Comparison of ENCODE assay signal across 20 cellular contexts in the genomic region with DNA sequence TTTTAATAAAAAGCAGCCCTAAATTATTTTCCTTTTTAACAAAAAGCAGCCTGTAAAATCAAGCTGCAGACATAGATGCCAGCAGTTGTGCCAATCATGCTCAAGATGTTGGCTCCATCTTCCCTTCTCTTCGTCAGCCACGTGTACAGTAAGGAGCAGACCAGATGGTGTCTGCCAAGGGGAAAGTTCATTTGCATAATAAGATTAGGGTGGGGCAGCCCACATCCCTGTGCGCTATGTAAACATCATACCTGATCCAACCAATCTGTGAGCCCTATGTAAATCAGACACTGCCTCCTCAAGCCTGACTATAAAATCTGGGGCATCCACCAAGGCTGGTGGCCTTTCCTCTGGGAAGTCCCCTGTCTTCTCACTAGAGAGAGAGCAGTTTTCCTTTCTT. TPM values are rescaled to one million over a fixed set of nuclear protein-coding genes. Genes with fewer than 3 reads are reported as not detected.
DNase-seq lines count a peak whose midpoint lies in the region; ATAC-seq and TF ChIP-seq lines count a peak whose summit lies in the region.
"Had no signal": no experiment of that assay in that cellular context is flagged by ENCODE, and none has a peak within 500 bp of the region (broad histone marks: within the 10 kb centered on the region; RNA-seq: fewer than 3 reads in every experiment).

No MANE protein-coding gene starts in this region.

- H3K4me3 Mint-ChIP-seq in nephron progenitor cell, result no peak overlapping the region
- H3K4me3 Mint-ChIP-seq: activated naive CD8-positive, alpha-beta T cell treated with anti-CD3 and anti-CD28 coated beads, Interleukin-2, amount 10 ng/mL, durations not matched to agents 7 days and 5 days; activated T-cell treated with anti-CD3 and anti-CD28 coated beads, Interleukin-2, amount 50 U/mL, for 72 hours had no signal

- peaks cover 52% of the 10 kb centered on the region for H3K9me3 Mint-ChIP-seq in nephron progenitor cell
- H3K9me3 Mint-ChIP-seq: activated naive CD8-positive, alpha-beta T cell treated with anti-CD3 and anti-CD28 coated beads, Interleukin-2, amount 10 ng/mL, durations not matched to agents 7 days and 5 days; activated T-cell treated with anti-CD3 and anti-CD28 coated beads, Interleukin-2, amount 50 U/mL, for 72 hours had no signal

- no peaks in the 10 kb centered on the region for H3K9me3 ChIP-seq in PC-9 (ENCODE audit: insufficient read depth, low read depth)
- H3K9me3 ChIP-seq: stomach had no signal

- H3K27ac ChIP-seq in PC-9, result no peak overlapping the region
- H3K27ac ChIP-seq: brain microvascular endothelial cell, coronary artery, stomach had no signal

- peak; percentile 42 for DNase-seq in NCI-H146 (lab: John Stamatoyannopoulos, UW)
- no peak for DNase-seq in NCI-H146 treated with DMSO at 0.1 percent for 48 hours (lab: John Stamatoyannopoulos, UW; ENCODE audit: unreplicated experiment)
- peak; percentile 15 for DNase-seq in EH (ENCODE audit: low read depth)
- peak; percentile 87 to 97 for DNase-seq in NCI-H524 (lab: John Stamatoyannopoulos, UW)
- DNase-seq in PC-9, result no peak
- no peak for DNase-seq in nephron progenitor cell
- DNase-seq: activated CD4-positive, alpha-beta T cell treated with anti-CD3 and anti-CD28 coated beads, Interleukin-2, amount 50 U/mL, for 48 hours; activated naive CD8-positive, alpha-beta T cell treated with anti-CD3 and anti-CD28 coated beads, Interleukin-2, amount 10 ng/mL, durations not matched to agents 7 days and 5 days; activated T-cell treated with anti-CD3 and anti-CD28 coated beads, Interleukin-2, amount 50 U/mL, for 72 hours; brain microvascular endothelial cell; DMS79 treated with DMSO at 0.1 percent for 48 hours; foreskin melanocyte; left cardiac atrium; NCI-H345; nucleus accumbens; stomach; SW 1271 had no signal

- H3K9me2 ChIP-seq in PC-9 (ENCODE audit: insufficient read depth), result no peaks in the 10 kb centered on the region

- POLR2A ChIA-PET in PC-9 (lab: Charles Lee; ENCODE audit: unreplicated experiment), result no interaction called here

- no peaks in the 10 kb centered on the region; the same call in 1 of the 2 replicates for H3F3A ChIP-seq in PC-9 (ENCODE audit: insufficient read depth, low read depth)

- H3K36me3 ChIP-seq in PC-9 (ENCODE audit: low read depth), result no peaks in the 10 kb centered on the region
- H3K36me3 ChIP-seq: brain microvascular endothelial cell, stomach had no signal

- intact Hi-C loops in PC-9 (cut with micrococcal nuclease; ENCODE audit: unreplicated experiment), result no loop called here

- no peak overlapping the region for H3K27ac Mint-ChIP-seq in nephron progenitor cell
- H3K27ac Mint-ChIP-seq: activated naive CD8-positive, alpha-beta T cell treated with anti-CD3 and anti-CD28 coated beads, Interleukin-2, amount 10 ng/mL, durations not matched to agents 7 days and 5 days; activated T-cell treated with anti-CD3 and anti-CD28 coated beads, Interleukin-2, amount 50 U/mL, for 72 hours had no signal

- BruUV-seq in PC-9 (replicated peaks; lab: Mats Ljungman, UMichigan), result no TSS peak

- H3K4me1 ChIP-seq in PC-9 (replicated peaks; ENCODE audit: insufficient read depth), result peaks cover 10% of the 10 kb centered on the region; the same call in 1 of the 2 replicates
- H3K4me1 ChIP-seq: stomach had no signal

- no peaks in the 10 kb centered on the region for H3K36me3 Mint-ChIP-seq in nephron progenitor cell (ENCODE audit: low read depth)
- H3K36me3 Mint-ChIP-seq: activated naive CD8-positive, alpha-beta T cell treated with anti-CD3 and anti-CD28 coated beads, Interleukin-2, amount 10 ng/mL, durations not matched to agents 7 days and 5 days had no signal

- H4K20me1 ChIP-seq in PC-9 (ENCODE audit: insufficient read depth), result no peaks in the 10 kb centered on the region

- no peak overlapping the region for H3K4me3 ChIP-seq in PC-9
- H3K4me3 ChIP-seq: coronary artery, stomach had no signal

- no peaks in the 10 kb centered on the region for H3K79me2 ChIP-seq in PC-9 (ENCODE audit: low read depth)

- CTCF ChIA-PET in PC-9 (lab: Charles Lee), result no interaction called here

- no peak overlapping the region for H3K4me2 ChIP-seq in PC-9

- no peak for TF ChIP-seq CTCF in PC-9 (conservative IDR thresholded peaks at IDR 0.05)
- TF ChIP-seq CTCF in nephron progenitor cell (IDR thresholded peaks at IDR 0.05), result no peak

- H2AFZ ChIP-seq in PC-9, result no peak overlapping the region

- no peaks in the 10 kb centered on the region for H3K4me1 Mint-ChIP-seq in nephron progenitor cell
- H3K4me1 Mint-ChIP-seq: activated naive CD8-positive, alpha-beta T cell treated with anti-CD3 and anti-CD28 coated beads, Interleukin-2, amount 10 ng/mL, durations not matched to agents 7 days and 5 days had no signal

- H3K27me3 Mint-ChIP-seq in nephron progenitor cell (ENCODE audit: low read depth, poor library complexity), result no peaks in the 10 kb centered on the region
- H3K27me3 Mint-ChIP-seq: activated naive CD8-positive, alpha-beta T cell treated with anti-CD3 and anti-CD28 coated beads, Interleukin-2, amount 10 ng/mL, durations not matched to agents 7 days and 5 days had no signal

- no peaks in the 10 kb centered on the region for H3K27me3 ChIP-seq in PC-9 (ENCODE audit: insufficient read depth, low read depth)
- H3K27me3 ChIP-seq: brain microvascular endothelial cell, stomach had no signal

- ATAC-seq in esophagus mucosa, result peak; percentile 71
- no peak for ATAC-seq in GM18873 (IDR thresholded peaks at IDR 0.05; ENCODE audit: low FRiP score, unreplicated experiment)
- ATAC-seq: activated T-cell treated with anti-CD3 and anti-CD28 coated beads, Interleukin-2, amount 50 U/mL, for 72 hours; left cardiac atrium had no signal

RNA-seq across cellular contexts. Expression of a gene that starts 23.1 kb away (rescaled TPM):
- total RNA-seq in esophagus mucosa (8.8 TPM), PC-9 (2021) (32.7 and 38.4 TPM in 2 replicates)

RNA-seq across cellular contexts. Expression of a gene that starts 49.1 kb away (rescaled TPM):
- 34.0 TPM for total RNA-seq in esophagus mucosa
- 90.7 and 98.4 TPM in 2 replicates for total RNA-seq in PC-9 (2021)

Comparison
In these comparisons a context has a peak if more than half of its experiments do, and no peak if none do; other contexts are left out.
1. DNase-seq: peak in NCI-H146 (single experiment), EH (single experiment) and NCI-H524 (2 of 2); none in NCI-H146 treated with DMSO at 0.1 percent for 48 hours (single experiment), PC-9 (0 of 2) and nephron progenitor cell (single experiment).